ENCODE assay signal across 9 cellular contexts in the genomic region with DNA sequence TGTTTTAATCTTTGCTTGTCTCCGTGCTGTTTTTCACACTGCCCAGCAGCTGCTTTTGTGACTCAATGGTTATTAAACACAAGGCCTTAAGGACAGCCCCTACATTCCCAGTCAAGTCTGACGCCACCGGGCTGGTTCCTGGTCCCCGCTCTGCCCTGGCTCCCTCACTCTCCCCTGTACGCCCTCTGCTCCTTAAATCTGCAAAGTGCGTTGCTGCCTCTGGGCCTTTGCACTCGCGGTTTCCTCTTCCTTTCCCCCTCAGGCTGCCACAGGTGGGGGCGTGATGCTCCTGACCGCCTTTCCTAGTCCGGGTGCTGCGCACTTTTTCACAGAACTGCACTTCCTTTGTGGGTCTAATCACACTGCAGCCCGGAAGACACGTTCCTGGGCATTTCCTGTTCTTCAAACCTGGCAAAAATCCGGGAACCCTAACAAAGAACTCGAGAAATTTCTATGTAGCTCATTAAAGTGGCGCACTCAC. TPM values are rescaled to one million over a fixed set of nuclear protein-coding genes. Genes with fewer than 3 reads are reported as not detected.
DNase-seq lines count a peak whose midpoint lies in the region; ATAC-seq and TF ChIP-seq lines count a peak whose summit lies in the region.
"Had no signal": no experiment of that assay in that cellular context is flagged by ENCODE, and none has a peak within 500 bp of the region (broad histone marks: within the 10 kb centered on the region; RNA-seq: fewer than 3 reads in every experiment).

No MANE protein-coding gene starts in this region.

- H3K4ac ChIP-seq in mesendoderm (ENCODE audit: low read depth, low read length) = no peak overlapping the region

- no peak overlapping the region for H3K9ac ChIP-seq in mesendoderm (ENCODE audit: low read length)

- H3K18ac ChIP-seq in mesendoderm (ENCODE audit: low read length) = no peak overlapping the region

- DNase-seq in CD1c-positive myeloid dendritic cell (ENCODE audit: extremely low spot score) (peak; percentile 23), nephron progenitor cell (no peak), mesendoderm (no peak), SW 1271 (lab: John Stamatoyannopoulos, UW) (no peak)
- peak; percentile 90 for DNase-seq in activated CD4-positive, alpha-beta T cell treated with anti-CD3 and anti-CD28 coated beads, Interleukin-2, amount 10 ng/mL, durations not matched to agents 24 days and 14 days
- peak in 2 of 3 donors; percentile 36 to 50 for DNase-seq in effector memory CD4-positive, alpha-beta T cell
- DNase-seq: NCI-H345 had no signal

- WGBS in mesendoderm (ENCODE audit: extremely low coverage, insufficient coverage, low lambda C conversion rate) = no CpG with 5 or more reads among the region's 17 CpGs

- H3K27me3 Mint-ChIP-seq in activated CD4-positive, alpha-beta T cell treated with anti-CD3 and anti-CD28 coated beads, Interleukin-2, amount 10 ng/mL, durations not matched to agents 24 days and 14 days = no peaks in the 10 kb centered on the region
- peaks cover 3% of the 10 kb centered on the region for H3K27me3 Mint-ChIP-seq in nephron progenitor cell (ENCODE audit: low read depth, poor library complexity)

- H3K79me1 ChIP-seq in mesendoderm (ENCODE audit: low read length) = no peaks in the 10 kb centered on the region

- H2BK120ac ChIP-seq in mesendoderm (ENCODE audit: low read depth, low read length) = no peak overlapping the region

- peaks cover 76% of the 10 kb centered on the region for H3K4me1 ChIP-seq in effector memory CD4-positive, alpha-beta T cell (ENCODE audit: control insufficient read depth, insufficient read depth, low read length, poor library complexity, severe bottlenecking)
- no peaks in the 10 kb centered on the region for H3K4me1 ChIP-seq in mesendoderm (ENCODE audit: control insufficient read depth, low read depth, low read length)

- peaks cover 22% of the 10 kb centered on the region for H3K36me3 ChIP-seq in effector memory CD4-positive, alpha-beta T cell (ENCODE audit: control insufficient read depth, insufficient read depth, low read length)
- H3K36me3 ChIP-seq in mesendoderm (ENCODE audit: control insufficient read depth, insufficient read depth, low read length) = peaks cover 10% of the 10 kb centered on the region

- peak overlapping the region; percentile 60 for H3K27ac ChIP-seq in effector memory CD4-positive, alpha-beta T cell (ENCODE audit: insufficient read depth, low read length, poor library complexity, severe bottlenecking)
- H3K27ac ChIP-seq in mesendoderm (ENCODE audit: low read depth, low read length) = no peak overlapping the region

- H3K4me1 Mint-ChIP-seq in activated CD4-positive, alpha-beta T cell treated with anti-CD3 and anti-CD28 coated beads, Interleukin-2, amount 10 ng/mL, durations not matched to agents 24 days and 14 days = peaks cover 60% of the 10 kb centered on the region
- peaks cover 8% of the 10 kb centered on the region for H3K4me1 Mint-ChIP-seq in nephron progenitor cell

- no peak overlapping the region for H4K5ac ChIP-seq in mesendoderm (ENCODE audit: low read length)

- peak overlapping the region; percentile 100 for H3K27ac Mint-ChIP-seq in activated CD4-positive, alpha-beta T cell treated with anti-CD3 and anti-CD28 coated beads, Interleukin-2, amount 10 ng/mL, durations not matched to agents 24 days and 14 days
- peak overlapping the region; percentile 68 for H3K27ac Mint-ChIP-seq in nephron progenitor cell

- no peak overlapping the region for H2AK5ac ChIP-seq in mesendoderm (ENCODE audit: low read length)

- TF ChIP-seq CTCF in nephron progenitor cell (IDR thresholded peaks at IDR 0.05) = no peak

- no peaks in the 10 kb centered on the region for H3K27me3 ChIP-seq in effector memory CD4-positive, alpha-beta T cell (replicated peaks; ENCODE audit: control insufficient read depth, insufficient read depth, low read length, poor library complexity, severe bottlenecking)
- no peaks in the 10 kb centered on the region for H3K27me3 ChIP-seq in mesendoderm (ENCODE audit: insufficient read depth, low read length, poor library complexity)

- peak overlapping the region; percentile 81 for H3K4me3 Mint-ChIP-seq in activated CD4-positive, alpha-beta T cell treated with anti-CD3 and anti-CD28 coated beads, Interleukin-2, amount 10 ng/mL, durations not matched to agents 24 days and 14 days
- H3K4me3 Mint-ChIP-seq in nephron progenitor cell = no peak overlapping the region

- no peaks in the 10 kb centered on the region for H3K79me2 ChIP-seq in mesendoderm (ENCODE audit: control insufficient read depth, insufficient read depth, low read length)

- H3K4me3 ChIP-seq in effector memory CD4-positive, alpha-beta T cell (ENCODE audit: insufficient read depth, low read depth, low read length, poor library complexity, severe bottlenecking) = no peak overlapping the region
- no peak overlapping the region for H3K4me3 ChIP-seq in mesendoderm (ENCODE audit: low read length)

- H2BK15ac ChIP-seq in mesendoderm (replicated peaks; ENCODE audit: low read depth) = no peak overlapping the region

- no peak overlapping the region for H3K4me2 ChIP-seq in mesendoderm (ENCODE audit: low read length)

- ATAC-seq in HG02678 (IDR thresholded peaks at IDR 0.05; ENCODE audit: unreplicated experiment) (no peak), HG03095 (IDR thresholded peaks at IDR 0.05; ENCODE audit: unreplicated experiment) (no peak)

- intact Hi-C loops in activated CD4-positive, alpha-beta T cell treated with anti-CD3 and anti-CD28 coated beads, Interleukin-2, amount 10 ng/mL, durations not matched to agents 24 days and 14 days (cut with micrococcal nuclease) = loop anchor here (1.0 to 2.0 kb wide), 3 partner anchors 10 to 36 kb away; a partner anchor contains a TSS

- H3K23ac ChIP-seq in mesendoderm (ENCODE audit: low read length) = no peak overlapping the region

- H3K56ac ChIP-seq in mesendoderm (ENCODE audit: low read length) = no peak overlapping the region

- no peak overlapping the region for H4K8ac ChIP-seq in mesendoderm (ENCODE audit: low read depth, low read length)

- no peaks in the 10 kb centered on the region for H3K9me3 Mint-ChIP-seq in activated CD4-positive, alpha-beta T cell treated with anti-CD3 and anti-CD28 coated beads, Interleukin-2, amount 10 ng/mL, durations not matched to agents 24 days and 14 days
- H3K9me3 Mint-ChIP-seq in nephron progenitor cell = no peaks in the 10 kb centered on the region

- H3K36me3 Mint-ChIP-seq in activated CD4-positive, alpha-beta T cell treated with anti-CD3 and anti-CD28 coated beads, Interleukin-2, amount 10 ng/mL, durations not matched to agents 24 days and 14 days (ENCODE audit: low read depth) = peaks cover 49% of the 10 kb centered on the region
- H3K36me3 Mint-ChIP-seq in nephron progenitor cell (ENCODE audit: low read depth) = peaks cover 53% of the 10 kb centered on the region

- no peaks in the 10 kb centered on the region for H3K9me3 ChIP-seq in effector memory CD4-positive, alpha-beta T cell (ENCODE audit: control insufficient read depth, low read length)

- no peak overlapping the region for H2BK5ac ChIP-seq in mesendoderm (ENCODE audit: low read length)

RNA-seq across cellular contexts. Expression of a gene that starts 25.6 kb away (rescaled TPM):
- 66.1 and 68.5 TPM in 2 replicates for total RNA-seq in activated CD4-positive, alpha-beta T cell treated with anti-CD3 and anti-CD28 coated beads, Interleukin-2, amount 10 ng/mL, durations not matched to agents 24 days and 14 days
- polyA plus RNA-seq in mesendoderm (2013, experiment 1 of 2) = 54.8 TPM
- 56.3 TPM for polyA plus RNA-seq in mesendoderm (2013, experiment 2 of 2)

RNA-seq across cellular contexts. Expression of a gene that starts 26.4 kb away (rescaled TPM):
- total RNA-seq in activated CD4-positive, alpha-beta T cell treated with anti-CD3 and anti-CD28 coated beads, Interleukin-2, amount 10 ng/mL, durations not matched to agents 24 days and 14 days = 0.56 and 1.0 TPM in 2 replicates
- 2.1 TPM for polyA plus RNA-seq in mesendoderm (2013, experiment 1 of 2)
- 2.8 TPM for polyA plus RNA-seq in mesendoderm (2013, experiment 2 of 2)

RNA-seq across cellular contexts. Expression of a gene that starts 26.9 kb away (rescaled TPM):
- 2.0 and 4.3 TPM in 2 replicates for total RNA-seq in activated CD4-positive, alpha-beta T cell treated with anti-CD3 and anti-CD28 coated beads, Interleukin-2, amount 10 ng/mL, durations not matched to agents 24 days and 14 days
- 7.1 TPM for polyA plus RNA-seq in mesendoderm (2013, experiment 1 of 2)
- polyA plus RNA-seq in mesendoderm (2013, experiment 2 of 2) = 8.6 TPM

RNA-seq across cellular contexts. Expression of a gene that starts 36.2 kb away (rescaled TPM):
- total RNA-seq in activated CD4-positive, alpha-beta T cell treated with anti-CD3 and anti-CD28 coated beads, Interleukin-2, amount 10 ng/mL, durations not matched to agents 24 days and 14 days = 31.1 and 32.7 TPM in 2 replicates
- polyA plus RNA-seq in mesendoderm (2013, experiment 1 of 2) = 20.3 TPM
- 20.4 TPM for polyA plus RNA-seq in mesendoderm (2013, experiment 2 of 2)

RNA-seq across cellular contexts. Expression of a gene that starts 42.3 kb away (rescaled TPM):
- 0.99 and 1.1 TPM in 2 replicates for total RNA-seq in activated CD4-positive, alpha-beta T cell treated with anti-CD3 and anti-CD28 coated beads, Interleukin-2, amount 10 ng/mL, durations not matched to agents 24 days and 14 days
- polyA plus RNA-seq in mesendoderm (2013, experiment 1 of 2) = 18.9 TPM
- 16.9 TPM for polyA plus RNA-seq in mesendoderm (2013, experiment 2 of 2)

Comparison
In these comparisons a context has a peak if more than half of its experiments do, and no peak if none do; other contexts are left out.
1. DNase-seq: peak in CD1c-positive myeloid dendritic cell (single experiment), activated CD4-positive, alpha-beta T cell treated with anti-CD3 and anti-CD28 coated beads, Interleukin-2, amount 10 ng/mL, durations not matched to agents 24 days and 14 days (single experiment) and effector memory CD4-positive, alpha-beta T cell (2 of 3); none in nephron progenitor cell (single experiment), mesendoderm (single experiment) and SW 1271 (0 of 2).